23 cellular contexts compared by ENCODE assay signal in the genomic region with DNA sequence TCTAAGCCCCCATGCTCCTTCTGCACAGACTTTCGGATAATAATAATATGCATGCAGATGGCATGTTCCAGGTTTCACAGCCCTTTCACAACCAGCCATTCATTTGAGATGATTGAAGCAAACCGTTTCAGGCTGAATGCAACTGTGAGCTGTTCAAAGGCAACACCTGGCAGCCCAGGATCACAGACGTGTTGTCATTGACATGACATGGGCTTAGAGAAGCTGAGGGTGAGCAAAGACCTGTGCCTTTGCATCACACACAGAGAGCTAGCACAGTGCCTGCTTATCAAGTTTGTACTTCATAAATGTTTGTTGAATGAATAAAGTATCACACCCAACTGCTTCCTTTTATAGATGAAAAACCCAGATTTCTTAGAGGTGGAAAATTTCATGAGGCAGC. TPM values are rescaled to one million over a fixed set of nuclear protein-coding genes. Genes with fewer than 3 reads are reported as not detected.
A peak's percentile ranks its signal among the peaks of the same experiment; 100 is the strongest.
DNase-seq lines count a peak whose midpoint lies in the region; ATAC-seq and TF ChIP-seq lines count a peak whose summit lies in the region.
"Had no signal": no experiment of that assay in that cellular context is flagged by ENCODE, and none has a peak within 500 bp of the region (broad histone marks: within the 10 kb centered on the region; RNA-seq: fewer than 3 reads in every experiment).

No MANE protein-coding gene starts in this region.

- peak; percentile 24 for DNase-seq in NCI-H748 (lab: John Stamatoyannopoulos, UW; ENCODE audit: unreplicated experiment)
- no peak for DNase-seq in NCI-H748 treated with DMSO at 0.1 percent for 48 hours (lab: John Stamatoyannopoulos, UW)
- DNase-seq in CD8-positive, alpha-beta T cell: no peak
- peak; percentile 84 for DNase-seq in NCI-H2171 treated with DMSO at 0.1 percent for 48 hours (lab: John Stamatoyannopoulos, UW)
- DNase-seq in naive thymus-derived CD8-positive, alpha-beta T cell: no peak
- no peak for DNase-seq in cerebellar cortex (ENCODE audit: low spot score)
- DNase-seq: DMS79, GF-D8, HCEC 1CT, KBM-7, MV-4-11, NCI-H1105, NCI-H1436 treated with DMSO at 0.1 percent for 48 hours, NCI-H2029, NCI-H226, Peyer's patch, SHP77 treated with DMSO at 0.1 percent for 48 hours had no signal

- H3K27ac ChIP-seq in CD8-positive, alpha-beta T cell (ENCODE audit: low read depth, low read length): no peak overlapping the region
- H3K27ac ChIP-seq: Peyer's patch had no signal

- TF ChIP-seq CTCF in CD8-positive, alpha-beta T cell (IDR thresholded peaks at IDR 0.05): no peak

- H3K27me3 Mint-ChIP-seq in CD8-positive, alpha-beta T cell (ENCODE audit: low read depth): no peaks in the 10 kb centered on the region
- H3K27me3 Mint-ChIP-seq in naive thymus-derived CD8-positive, alpha-beta T cell: no peaks in the 10 kb centered on the region

- intact Hi-C loops in CD8-positive, alpha-beta T cell (cut with DNase I, micrococcal nuclease): loop anchor here (5.0 to 10.0 kb wide), 3 partner anchors 39 to 557 kb away; no protein-coding TSS in a partner anchor

- peaks cover 31% of the 10 kb centered on the region for H3K36me3 Mint-ChIP-seq in CD8-positive, alpha-beta T cell
- peaks cover 19 to 38% (median 20%) of the 10 kb centered on the region in 3 donors for H3K36me3 Mint-ChIP-seq in naive thymus-derived CD8-positive, alpha-beta T cell

- H3K4me3 ChIP-seq in CD8-positive, alpha-beta T cell (ENCODE audit: low read depth, low read length): no peak overlapping the region
- H3K4me3 ChIP-seq: Peyer's patch had no signal

- ATAC-seq in CD8-positive, alpha-beta T cell: peak; percentile 56
- ATAC-seq in naive thymus-derived CD8-positive, alpha-beta T cell: peak; percentile 29 to 30
- ATAC-seq in HG02678 (IDR thresholded peaks at IDR 0.05; ENCODE audit: unreplicated experiment): no peak

- H3K4me1 ChIP-seq in CD8-positive, alpha-beta T cell (ENCODE audit: insufficient read depth, low read length): peaks cover 17% of the 10 kb centered on the region
- H3K4me1 ChIP-seq: Peyer's patch had no signal

- CTCF ChIA-PET in CD8-positive, alpha-beta T cell (lab: Charles Lee): interaction anchor here (0.9 to 12.8 kb wide), 7 partner anchors 9 to 155 kb away, joined by 3 to 303 read pairs (median 4); a partner anchor contains a TSS

- POLR2A ChIA-PET in CD8-positive, alpha-beta T cell (lab: Charles Lee): interaction anchor here (1.1 kb wide), 1 partner anchor 10 kb away, joined by 3 read pairs; no protein-coding TSS in a partner anchor
- POLR2A ChIA-PET in naive thymus-derived CD8-positive, alpha-beta T cell (lab: Charles Lee): interaction anchor here (0.7 to 13.3 kb wide), 5 partner anchors 11 to 105 kb away, joined by 3 to 174 read pairs (median 10); a partner anchor contains a TSS

- no peaks in the 10 kb centered on the region for H3K9me3 ChIP-seq in CD8-positive, alpha-beta T cell (ENCODE audit: low read length)

- H3K4me3 Mint-ChIP-seq in CD8-positive, alpha-beta T cell: no peak overlapping the region
- no peak overlapping the region for H3K4me3 Mint-ChIP-seq in naive thymus-derived CD8-positive, alpha-beta T cell

- H3K4me1 Mint-ChIP-seq in CD8-positive, alpha-beta T cell (ENCODE audit: low read depth): peaks cover 59% of the 10 kb centered on the region
- H3K4me1 Mint-ChIP-seq in naive thymus-derived CD8-positive, alpha-beta T cell: peaks cover 27 to 63% (median 54%) of the 10 kb centered on the region in 4 donors

- H3K36me3 ChIP-seq in CD8-positive, alpha-beta T cell (ENCODE audit: insufficient read depth, low read length): no peaks in the 10 kb centered on the region
- H3K36me3 ChIP-seq: Peyer's patch had no signal

- no peak overlapping the region for H3K27ac Mint-ChIP-seq in CD8-positive, alpha-beta T cell
- H3K27ac Mint-ChIP-seq in naive thymus-derived CD8-positive, alpha-beta T cell: peak overlapping the region in 2 of 10 donors; percentile 5 to 27

- no peaks in the 10 kb centered on the region for H3K27me3 ChIP-seq in CD8-positive, alpha-beta T cell (ENCODE audit: insufficient read depth, low read length)
- H3K27me3 ChIP-seq: Peyer's patch had no signal

- H3K9me3 Mint-ChIP-seq in CD8-positive, alpha-beta T cell: peaks cover 13% of the 10 kb centered on the region
- H3K9me3 Mint-ChIP-seq in naive thymus-derived CD8-positive, alpha-beta T cell: peaks cover 4 to 22% (median 19%) of the 10 kb centered on the region in 9 donors

RNA-seq across cellular contexts. Expression of a gene that starts 12.4 kb away (rescaled TPM):
- total RNA-seq in CD8-positive, alpha-beta T cell: 10 to 100 TPM; 20.7 to 23.6 TPM
- 1 to 10 TPM; 4.8 to 5.3 TPM for total RNA-seq in naive thymus-derived CD8-positive, alpha-beta T cell
- under 1 TPM; 0.09 to 0.62 (median 0.58) TPM for polyA plus RNA-seq in naive thymus-derived CD8-positive, alpha-beta T cell
- total RNA-seq: A172, H1, LHCN-M2, MCF 10A had no signal
- polyA plus RNA-seq: BJ had no signal

Comparison
In these comparisons a context has a peak if more than half of its experiments do, and no peak if none do; other contexts are left out.
1. DNase-seq: peak in NCI-H748 (single experiment) and NCI-H2171 treated with DMSO at 0.1 percent for 48 hours (single experiment); none in NCI-H748 treated with DMSO at 0.1 percent for 48 hours (single experiment), CD8-positive, alpha-beta T cell (0 of 7), naive thymus-derived CD8-positive, alpha-beta T cell (0 of 10) and cerebellar cortex (single experiment).